ENCODE assay signal across 10 cellular contexts in the genomic region with DNA sequence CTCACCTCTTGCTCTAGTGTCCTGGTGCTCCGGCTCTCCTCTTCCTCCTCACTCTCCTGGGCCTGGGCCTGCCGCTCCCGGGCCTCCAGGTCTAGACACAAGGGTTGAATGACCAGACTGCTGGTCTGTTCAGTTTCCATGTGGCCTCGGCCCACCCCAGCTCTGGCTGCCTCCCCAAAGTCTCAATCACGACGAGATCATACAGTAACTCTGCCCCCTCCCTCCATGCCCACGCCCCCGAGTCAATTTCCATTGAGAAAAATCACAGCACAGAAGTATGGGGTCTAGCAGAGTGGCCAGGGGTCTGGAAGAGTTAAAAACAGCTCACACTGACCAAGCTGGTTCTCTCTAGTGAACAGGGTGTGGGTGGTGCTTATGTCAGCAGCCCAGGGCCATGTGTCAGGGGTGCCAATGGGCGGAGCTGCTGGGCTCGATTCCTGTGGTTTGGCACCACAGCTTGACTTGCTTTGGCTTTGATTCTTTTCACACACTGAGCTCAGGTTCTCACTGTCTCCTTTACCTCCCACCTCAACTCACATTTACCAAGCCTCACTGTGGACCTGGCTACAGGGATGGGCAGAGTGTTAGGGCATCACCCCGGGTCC.
DNase-seq lines count a peak whose midpoint lies in the region; ATAC-seq and TF ChIP-seq lines count a peak whose summit lies in the region.
"Had no signal": no experiment of that assay in that cellular context is flagged by ENCODE, and none has a peak within 500 bp of the region (broad histone marks: within the 10 kb centered on the region; RNA-seq: fewer than 3 reads in every experiment).

No MANE protein-coding gene starts in this region.

- H3K4me3 Mint-ChIP-seq in stimulated activated naive B cell treated with anti-CD40 and anti-IgM and Interleukin-4, amounts not matched to agents 10 μg/mL and 1 μg/mL and 100 μg/mL, for 72 hours = no peak overlapping the region

- no peaks in the 10 kb centered on the region for H3K27me3 Mint-ChIP-seq in stimulated activated naive B cell treated with anti-CD40 and anti-IgM and Interleukin-4, amounts not matched to agents 10 μg/mL and 1 μg/mL and 100 μg/mL, for 72 hours

- ATAC-seq in stimulated activated naive B cell treated with anti-CD40 and anti-IgM and Interleukin-4, amounts not matched to agents 10 μg/mL and 1 μg/mL and 100 μg/mL, for 72 hours (replicated peaks) = peak in 1 of 2 donors; percentile 46
- no peak for ATAC-seq in HG03469 (IDR thresholded peaks at IDR 0.05; ENCODE audit: unreplicated experiment)
- ATAC-seq in HG02571 (IDR thresholded peaks at IDR 0.05; ENCODE audit: unreplicated experiment) = no peak

- H3K27ac ChIP-seq in VCaP = peak overlapping the region; percentile 4; the same call in 1 of the 2 replicates
- H3K27ac ChIP-seq: HL-60, SK-N-MC had no signal

- H3K4me3 ChIP-seq in fibroblast of pulmonary artery (replicated peaks; ENCODE audit: low read depth, low read length) = no peak overlapping the region
- H3K4me3 ChIP-seq: SK-N-MC had no signal

- H3K36me3 Mint-ChIP-seq in stimulated activated naive B cell treated with anti-CD40 and anti-IgM and Interleukin-4, amounts not matched to agents 10 μg/mL and 1 μg/mL and 100 μg/mL, for 72 hours = peaks cover 34 to 51% of the 10 kb centered on the region in 2 donors

- H3K4me1 Mint-ChIP-seq in stimulated activated naive B cell treated with anti-CD40 and anti-IgM and Interleukin-4, amounts not matched to agents 10 μg/mL and 1 μg/mL and 100 μg/mL, for 72 hours = peaks cover 8 to 16% of the 10 kb centered on the region in 2 donors

- TF ChIP-seq CTCF in VCaP (conservative IDR thresholded peaks at IDR 0.05) (no peak), fibroblast of pulmonary artery (IDR thresholded peaks at IDR 0.05; ENCODE audit: low read length, missing control alignments) (no peak)

- H3K27ac Mint-ChIP-seq in stimulated activated naive B cell treated with anti-CD40 and anti-IgM and Interleukin-4, amounts not matched to agents 10 μg/mL and 1 μg/mL and 100 μg/mL, for 72 hours = peak overlapping the region; percentile 9

- DNase-seq in activated CD4-positive, alpha-beta T cell treated with anti-CD3 and anti-CD28 coated beads for 48 hours = peak; percentile 58
- no peak for DNase-seq in activated CD4-positive, alpha-beta T cell treated with anti-CD3 and anti-CD28 coated beads, Interleukin-2, amount 50 U/mL, for 4 hours
- DNase-seq in fibroblast of pulmonary artery (ENCODE audit: low read depth) (peak; percentile 42), hepatic stellate cell (ENCODE audit: low spot score) (no peak)
- no peak for DNase-seq in stimulated activated naive B cell treated with anti-CD40 and anti-IgM and Interleukin-4, amounts not matched to agents 10 μg/mL and 1 μg/mL and 100 μg/mL, for 72 hours

- no peaks in the 10 kb centered on the region for H3K9me3 Mint-ChIP-seq in stimulated activated naive B cell treated with anti-CD40 and anti-IgM and Interleukin-4, amounts not matched to agents 10 μg/mL and 1 μg/mL and 100 μg/mL, for 72 hours

Comparison
In these comparisons a context has a peak if more than half of its experiments do, and no peak if none do; other contexts are left out.
1. DNase-seq: peak in activated CD4-positive, alpha-beta T cell treated with anti-CD3 and anti-CD28 coated beads for 48 hours (single experiment) and fibroblast of pulmonary artery (single experiment); none in activated CD4-positive, alpha-beta T cell treated with anti-CD3 and anti-CD28 coated beads, Interleukin-2, amount 50 U/mL, for 4 hours (0 of 2), stimulated activated naive B cell treated with anti-CD40 and anti-IgM and Interleukin-4, amounts not matched to agents 10 μg/mL and 1 μg/mL and 100 μg/mL, for 72 hours (single experiment) and hepatic stellate cell (single experiment).